ENCODE assay signal across 8 cellular contexts in the genomic region with DNA sequence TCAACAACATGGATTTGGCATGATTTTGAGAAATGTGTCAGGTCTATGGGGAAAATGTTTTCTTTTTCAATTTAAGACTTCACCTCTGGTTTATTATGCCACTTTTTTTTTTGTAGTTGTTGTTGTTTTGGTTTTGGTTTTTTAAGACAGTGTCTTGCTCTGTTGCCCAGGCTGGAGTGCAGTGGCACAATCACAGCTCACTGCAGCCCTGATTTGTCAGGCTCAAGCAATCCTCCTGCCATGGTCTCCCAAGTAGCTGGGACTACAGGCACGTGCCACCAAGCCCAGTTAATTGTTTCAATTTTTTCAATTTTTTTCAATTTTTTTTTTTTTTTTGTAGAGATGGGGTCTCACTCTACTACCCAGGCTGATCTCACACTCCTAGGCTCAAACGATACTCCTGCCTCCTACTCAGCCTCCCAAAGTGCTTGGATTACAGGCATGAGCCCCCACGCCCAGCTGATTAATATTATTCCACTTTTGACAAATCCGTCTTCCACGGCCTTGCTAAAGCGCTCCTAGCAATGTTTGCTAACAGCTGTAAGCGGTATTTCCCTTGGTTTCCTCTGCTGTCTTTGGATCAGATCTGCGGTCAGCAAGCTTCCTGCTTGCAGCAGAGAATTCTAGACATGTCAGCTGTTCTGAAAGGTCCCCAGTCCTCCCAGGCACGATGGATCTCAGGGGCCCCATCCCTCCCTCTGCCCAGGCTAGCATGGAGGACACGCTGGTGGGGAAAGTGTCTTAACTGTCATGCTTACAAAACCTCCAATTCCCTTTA. TPM values are rescaled to one million over a fixed set of nuclear protein-coding genes. Genes with fewer than 3 reads are reported as not detected.
DNase-seq lines count a peak whose midpoint lies in the region; ATAC-seq, FAIRE-seq and TF ChIP-seq lines count a peak whose summit lies in the region.

No MANE protein-coding gene starts in this region.

- H3K4me3 Mint-ChIP-seq in T-helper 17 cell, result peak overlapping the region; percentile 88

- no peak for TF ChIP-seq CTCF in GM06990 (IDR thresholded peaks at IDR 0.05; ENCODE audit: insufficient read depth, low read length, poor library complexity, severe bottlenecking)
- TF ChIP-seq CTCF in fibroblast of mammary gland (conservative IDR thresholded peaks at IDR 0.05; ENCODE audit: control insufficient read depth, insufficient read depth, low read depth, low read length), result no peak

- no peaks in the 10 kb centered on the region for H3K27me3 Mint-ChIP-seq in T-helper 17 cell

- H3K4me3 ChIP-seq in GM06990 (replicated peaks; ENCODE audit: low read depth, low read length), result no peak overlapping the region
- no peak overlapping the region for H3K4me3 ChIP-seq in fibroblast of mammary gland (ENCODE audit: control insufficient read depth, low read depth, low read length)

- peaks cover 17% of the 10 kb centered on the region for H3K4me1 Mint-ChIP-seq in T-helper 17 cell

- H3K27ac Mint-ChIP-seq in T-helper 17 cell, result peak overlapping the region; percentile 90

- no peak for TF ChIP-seq POLR2A in GM12891 (IDR thresholded peaks at IDR 0.05; ENCODE audit: low read depth, low read length)

- intact Hi-C loops in sciatic nerve (cut with DNase I), result no loop called here

- H3K36me3 Mint-ChIP-seq in T-helper 17 cell (ENCODE audit: low read depth), result no peaks in the 10 kb centered on the region

- H3K36me3 ChIP-seq in GM06990 (ENCODE audit: control insufficient read depth, insufficient read depth, low read length), result no peaks in the 10 kb centered on the region

- H3K27me3 ChIP-seq in GM06990 (replicated peaks; ENCODE audit: control insufficient read depth, insufficient read depth, low read length), result no peaks in the 10 kb centered on the region

- no peaks in the 10 kb centered on the region for H3K9me3 ChIP-seq in T-helper 17 cell (ENCODE audit: control insufficient read depth, low read length, poor library complexity, severe bottlenecking)

- no peak for FAIRE-seq in GM12891 (lab: Jason Lieb, UNC)

- ATAC-seq in T-helper 17 cell (peak; percentile 92), sciatic nerve (peak; percentile 88), GM18861 (IDR thresholded peaks at IDR 0.05; ENCODE audit: unreplicated experiment) (no peak)

- DNase-seq in GM06990 (ENCODE audit: extremely low read depth, insufficient read length), result peak; percentile 30
- peak in 2 of 3 donors; percentile 10 to 13 for DNase-seq in T-helper 17 cell
- DNase-seq in fibroblast of mammary gland (ENCODE audit: low read depth), result peak; percentile 44
- DNase-seq in sciatic nerve (ENCODE audit: low spot score), result no peak
- DNase-seq in GM12891 (ENCODE audit: insufficient read length, low spot score), result no peak
- no peak for DNase-seq in NK-92 treated with Interleukin-12 subunit alpha and Interleukin-12 subunit beta, amount 100 ng/mL, for 24 hours (lab: John Stamatoyannopoulos, UW)
- no peak for DNase-seq in NCI-H82 treated with DMSO at 0.1 percent for 48 hours (lab: John Stamatoyannopoulos, UW; ENCODE audit: unreplicated experiment)

TF ChIP-seq in GM12891, 5 proteins besides CTCF, POLR2A, EP300 and RAD21:
- TF ChIP-seq PAX5 (IDR thresholded peaks at IDR 0.05; ENCODE audit: insufficient read depth, low read length, severe bottlenecking) (no peak), SPI1 (IDR thresholded peaks at IDR 0.05; ENCODE audit: low read depth, low read length) (no peak), POU2F2 (IDR thresholded peaks at IDR 0.05; ENCODE audit: low read depth, low read length) (no peak), POLR2AphosphoS5 (IDR thresholded peaks at IDR 0.05; ENCODE audit: low read depth, low read length) (no peak), TAF1 (IDR thresholded peaks at IDR 0.05; ENCODE audit: low read depth, low read length) (no peak)

RNA-seq across cellular contexts. Expression of gene MILR1, which starts 7.0 kb away (rescaled TPM):
- 1 to 10 TPM; 1.0 to 1.4 TPM for total RNA-seq in T-helper 17 cell
- total RNA-seq in sciatic nerve, result 13.5 TPM
- polyA plus RNA-seq in GM12891 (2012; ENCODE audit: low read depth, missing spikeins), result 2.0 TPM

RNA-seq across cellular contexts. Expression of gene PECAM1, which starts 51.3 kb away (rescaled TPM):
- total RNA-seq in T-helper 17 cell (10 to 100 TPM; 15.5 to 22.7 TPM), sciatic nerve (351 TPM)
- polyA plus RNA-seq in GM12891 (2012; ENCODE audit: low read depth, missing spikeins), result 2.5 TPM

RNA-seq across cellular contexts. Expression of gene POLG2, which starts 54.9 kb away (rescaled TPM):
- total RNA-seq in T-helper 17 cell, result 10 to 100 TPM; 37.1 to 39.0 TPM
- total RNA-seq in sciatic nerve, result 19.4 TPM
- polyA plus RNA-seq in GM12891 (2012; ENCODE audit: low read depth, missing spikeins), result 10.8 TPM

Comparison
In these comparisons a context has a peak if more than half of its experiments do, and no peak if none do; other contexts are left out.
1. DNase-seq: peak in GM06990 (single experiment), T-helper 17 cell (2 of 3) and fibroblast of mammary gland (single experiment); none in sciatic nerve (single experiment), GM12891 (single experiment), NK-92 treated with Interleukin-12 subunit alpha and Interleukin-12 subunit beta, amount 100 ng/mL, for 24 hours (single experiment) and NCI-H82 treated with DMSO at 0.1 percent for 48 hours (single experiment).
2. RNA of gene PECAM1, which starts 51.3 kb away (total RNA-seq): 351 TPM in sciatic nerve (single experiment); 15.5 to 22.7 TPM in T-helper 17 cell; every median in the first group is over 10 times any median in the second.